In the genomic region with DNA sequence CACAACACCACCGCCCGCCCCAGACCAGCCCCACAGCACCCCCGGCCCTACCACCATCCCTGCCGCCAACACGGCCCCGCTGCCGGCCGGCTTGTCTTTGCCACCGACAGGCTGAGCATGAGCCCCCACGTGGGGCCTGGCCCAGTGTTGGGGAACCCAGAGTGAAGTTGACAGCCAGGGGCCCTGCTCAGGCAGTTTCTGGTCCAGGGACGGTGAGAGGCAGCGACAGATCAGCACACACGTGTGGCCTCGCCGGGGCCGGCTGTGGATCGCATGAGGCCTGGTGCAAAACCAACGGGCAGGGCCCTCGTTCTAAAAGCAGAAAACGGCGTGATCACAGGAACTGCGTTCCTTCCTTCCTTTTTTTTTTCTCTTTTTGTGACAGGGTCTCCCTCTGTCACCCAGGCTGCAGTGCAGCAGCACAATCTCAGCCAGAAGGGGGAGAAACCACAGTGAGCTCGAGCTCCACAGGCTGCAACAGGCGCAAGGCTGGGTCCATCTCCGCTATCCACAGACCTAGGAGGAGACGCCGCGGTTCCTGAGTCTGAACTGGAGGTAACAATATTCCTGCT, we compare ENCODE assay signal across 14 cellular contexts. TPM values are rescaled to one million over a fixed set of nuclear protein-coding genes. Genes with fewer than 3 reads are reported as not detected.
DNase-seq lines count a peak whose midpoint lies in the region; ATAC-seq and TF ChIP-seq lines count a peak whose summit lies in the region.
"Had no signal": no experiment of that assay in that cellular context is flagged by ENCODE, and none has a peak within 500 bp of the region (broad histone marks: within the 10 kb centered on the region; RNA-seq: fewer than 3 reads in every experiment).

No MANE protein-coding gene starts in this region.

- ATAC-seq in stimulated activated memory B cell treated with anti-CD40 and anti-IgM and Interleukin-4, amounts not matched to agents 10 μg/mL and 1 μg/mL and 100 μg/mL, for 72 hours: peak; percentile 58
- ATAC-seq: gastroesophageal sphincter had no signal

- DNase-seq in activated naive CD4-positive, alpha-beta T cell treated with anti-CD3 and anti-CD28 coated beads for 36 hours: peak; percentile 34
- DNase-seq in activated naive CD4-positive, alpha-beta T cell treated with anti-CD3 and anti-CD28 coated beads, Interleukin-2, amount 50 U/mL, for 16 hours: no peak
- DNase-seq in MV-4-11 (lab: John Stamatoyannopoulos, UW) (peak; percentile 73), COLO668 (lab: John Stamatoyannopoulos, UW; ENCODE audit: unreplicated experiment) (no peak), colonic mucosa (no peak), T-helper 9 cell (no peak)
- DNase-seq in activated naive CD8-positive, alpha-beta T cell treated with anti-CD3 and anti-CD28 coated beads for 36 hours: no peak
- DNase-seq: caudate nucleus, DMS79, posterior cingulate gyrus, RPMI8226, tibial artery had no signal

- H3K4me3 Mint-ChIP-seq in activated naive CD4-positive, alpha-beta T cell treated with anti-CD3 and anti-CD28 coated beads for 36 hours: no peak overlapping the region
- H3K4me3 Mint-ChIP-seq in activated naive CD8-positive, alpha-beta T cell treated with anti-CD3 and anti-CD28 coated beads for 36 hours: no peak overlapping the region
- peak overlapping the region; percentile 52 for H3K4me3 Mint-ChIP-seq in stimulated activated memory B cell treated with anti-CD40 and anti-IgM and Interleukin-4, amounts not matched to agents 10 μg/mL and 1 μg/mL and 100 μg/mL, for 72 hours

- H3K36me3 ChIP-seq in colonic mucosa: no peaks in the 10 kb centered on the region
- H3K36me3 ChIP-seq: gastroesophageal sphincter, tibial artery had no signal

- H3K36me3 Mint-ChIP-seq in activated naive CD4-positive, alpha-beta T cell treated with anti-CD3 and anti-CD28 coated beads for 36 hours (ENCODE audit: low read depth): no peaks in the 10 kb centered on the region
- H3K36me3 Mint-ChIP-seq in activated naive CD8-positive, alpha-beta T cell treated with anti-CD3 and anti-CD28 coated beads for 36 hours: peaks cover 5% of the 10 kb centered on the region
- H3K36me3 Mint-ChIP-seq in stimulated activated memory B cell treated with anti-CD40 and anti-IgM and Interleukin-4, amounts not matched to agents 10 μg/mL and 1 μg/mL and 100 μg/mL, for 72 hours: peaks cover 6% of the 10 kb centered on the region

- intact Hi-C loops in activated naive CD4-positive, alpha-beta T cell treated with anti-CD3 and anti-CD28 coated beads for 36 hours (cut with micrococcal nuclease): no loop called here
- intact Hi-C loops in colonic mucosa (cut with DNase I): no loop called here

- H3K9me3 Mint-ChIP-seq in activated naive CD4-positive, alpha-beta T cell treated with anti-CD3 and anti-CD28 coated beads for 36 hours: no peaks in the 10 kb centered on the region
- peaks cover 2% of the 10 kb centered on the region for H3K9me3 Mint-ChIP-seq in activated naive CD8-positive, alpha-beta T cell treated with anti-CD3 and anti-CD28 coated beads for 36 hours
- H3K9me3 Mint-ChIP-seq in stimulated activated memory B cell treated with anti-CD40 and anti-IgM and Interleukin-4, amounts not matched to agents 10 μg/mL and 1 μg/mL and 100 μg/mL, for 72 hours: no peaks in the 10 kb centered on the region

- no peak overlapping the region for H3K4me3 ChIP-seq in colonic mucosa
- H3K4me3 ChIP-seq: gastroesophageal sphincter, tibial artery had no signal

- H3K27me3 ChIP-seq in colonic mucosa: no peaks in the 10 kb centered on the region

- no peaks in the 10 kb centered on the region for H3K4me1 ChIP-seq in colonic mucosa
- H3K4me1 ChIP-seq: tibial artery had no signal

- H3K27ac ChIP-seq in colonic mucosa: no peak overlapping the region
- H3K27ac ChIP-seq: gastroesophageal sphincter, tibial artery had no signal

- H3K9me3 ChIP-seq in colonic mucosa: no peaks in the 10 kb centered on the region
- H3K9me3 ChIP-seq: gastroesophageal sphincter, tibial artery had no signal

- H3K9ac ChIP-seq in colonic mucosa (ENCODE audit: low read depth in 2 of 2, low read length in 2 of 2): no peak overlapping the region

- H3K27ac Mint-ChIP-seq in activated naive CD4-positive, alpha-beta T cell treated with anti-CD3 and anti-CD28 coated beads for 36 hours: no peak overlapping the region
- H3K27ac Mint-ChIP-seq in activated naive CD8-positive, alpha-beta T cell treated with anti-CD3 and anti-CD28 coated beads for 36 hours: peak overlapping the region; percentile 58
- peak overlapping the region; percentile 76 for H3K27ac Mint-ChIP-seq in stimulated activated memory B cell treated with anti-CD40 and anti-IgM and Interleukin-4, amounts not matched to agents 10 μg/mL and 1 μg/mL and 100 μg/mL, for 72 hours

- TF ChIP-seq CTCF in colonic mucosa (IDR thresholded peaks at IDR 0.05): no peak

- CTCF ChIA-PET in activated naive CD4-positive, alpha-beta T cell treated with anti-CD3 and anti-CD28 coated beads for 36 hours (lab: Charles Lee): interaction anchor here (0.7 to 1.4 kb wide), 2 partner anchors 84 to 122 kb away, joined by 3 to 4 read pairs; no protein-coding TSS in a partner anchor

- H3K27me3 Mint-ChIP-seq in activated naive CD4-positive, alpha-beta T cell treated with anti-CD3 and anti-CD28 coated beads for 36 hours (ENCODE audit: low read depth): no peaks in the 10 kb centered on the region
- no peaks in the 10 kb centered on the region for H3K27me3 Mint-ChIP-seq in activated naive CD8-positive, alpha-beta T cell treated with anti-CD3 and anti-CD28 coated beads for 36 hours
- no peaks in the 10 kb centered on the region for H3K27me3 Mint-ChIP-seq in stimulated activated memory B cell treated with anti-CD40 and anti-IgM and Interleukin-4, amounts not matched to agents 10 μg/mL and 1 μg/mL and 100 μg/mL, for 72 hours

- peaks cover 61% of the 10 kb centered on the region for H3K4me1 Mint-ChIP-seq in activated naive CD4-positive, alpha-beta T cell treated with anti-CD3 and anti-CD28 coated beads for 36 hours (ENCODE audit: low read depth)
- peaks cover 46% of the 10 kb centered on the region for H3K4me1 Mint-ChIP-seq in activated naive CD8-positive, alpha-beta T cell treated with anti-CD3 and anti-CD28 coated beads for 36 hours
- peaks cover 76% of the 10 kb centered on the region for H3K4me1 Mint-ChIP-seq in stimulated activated memory B cell treated with anti-CD40 and anti-IgM and Interleukin-4, amounts not matched to agents 10 μg/mL and 1 μg/mL and 100 μg/mL, for 72 hours

RNA-seq across cellular contexts. Expression of gene FBRSL1, which starts 50.5 kb away (rescaled TPM):
- 10 to 100 TPM; 35.1 to 36.3 TPM for total RNA-seq in activated naive CD4-positive, alpha-beta T cell treated with anti-CD3 and anti-CD28 coated beads for 36 hours
- 10 to 100 TPM; 53.1 to 55.9 TPM for total RNA-seq in activated naive CD8-positive, alpha-beta T cell treated with anti-CD3 and anti-CD28 coated beads for 36 hours
- 100 to 1,000 TPM in 1 of 2 donors, 10 to 100 TPM in 1; 51.9 to 101 TPM for total RNA-seq in colonic mucosa

Comparison
In these comparisons a context has a peak if more than half of its experiments do, and no peak if none do; other contexts are left out.
1. DNase-seq: peak in activated naive CD4-positive, alpha-beta T cell treated with anti-CD3 and anti-CD28 coated beads for 36 hours (single experiment) and MV-4-11 (single experiment); none in activated naive CD4-positive, alpha-beta T cell treated with anti-CD3 and anti-CD28 coated beads, Interleukin-2, amount 50 U/mL, for 16 hours (single experiment), activated naive CD8-positive, alpha-beta T cell treated with anti-CD3 and anti-CD28 coated beads for 36 hours (single experiment), COLO668 (single experiment), colonic mucosa (single experiment) and T-helper 9 cell (single experiment).